35 cellular contexts compared by ENCODE assay signal in the genomic region with DNA sequence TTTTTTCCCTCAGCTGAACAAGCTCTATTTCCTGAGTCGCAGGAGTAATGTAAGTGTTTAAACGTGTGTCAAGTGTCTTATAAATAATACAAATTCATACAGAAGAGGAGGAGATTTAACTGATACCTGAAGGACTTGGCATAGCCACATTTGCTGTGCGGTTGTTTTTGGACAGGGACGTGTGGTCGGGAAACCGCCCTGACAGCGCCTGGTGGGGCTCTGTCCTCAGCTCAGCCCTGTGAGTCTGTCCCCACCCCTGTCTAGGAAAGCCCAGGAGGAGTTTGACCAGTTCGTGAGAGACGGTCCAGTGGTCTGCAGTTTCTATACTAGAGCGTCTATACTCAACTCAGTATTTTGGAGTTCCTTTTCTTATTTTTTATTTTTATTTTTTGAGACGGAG. TPM values are rescaled to one million over a fixed set of nuclear protein-coding genes. Genes with fewer than 3 reads are reported as not detected.
"Had no signal": no experiment of that assay in that cellular context is flagged by ENCODE, and none has a peak within 500 bp of the region (broad histone marks: within the 10 kb centered on the region; RNA-seq: fewer than 3 reads in every experiment).

No MANE protein-coding gene starts in this region.

- DNase-seq: activated CD4-positive, alpha-beta T cell treated with anti-CD3 and anti-CD28 coated beads, Interleukin-2, amount 10 ng/mL, durations not matched to agents 24 days and 14 days; activated CD4-positive, CD25-positive, alpha-beta regulatory T cell treated with anti-CD3 and anti-CD28 coated beads, Interleukin-2, amount 50 U/mL, for 72 hours; activated CD8-positive, alpha-beta T cell treated with anti-CD3 and anti-CD28 coated beads for 36 hours; activated effector memory CD4-positive, alpha-beta T cell treated with anti-CD3 and anti-CD28 coated beads, Interleukin-2, amount 50 U/mL, for 16 hours; activated naive CD4-positive, alpha-beta T cell treated with anti-CD3 and anti-CD28 coated beads, Interleukin-2, amount 10 ng/mL, durations not matched to agents 7 days and 5 days; amygdala; central memory CD4-positive, alpha-beta T cell; foreskin keratinocyte; heart left ventricle; hypothalamus; kidney glomerular epithelial cell; left lung; lower lobe of right lung; stimulated activated CD4-positive, alpha-beta T cell treated with anti-CD3 and anti-CD28 coated beads, Interleukin-12 subunit alpha, Interleukin-12 subunit beta, amount 100 ng/mL, for 4 hours; stimulated activated CD4-positive, alpha-beta T cell treated with anti-CD3 and anti-CD28 coated beads, Interleukin-4, amount 100 ng/mL, for 1 hour; stimulated activated naive CD8-positive, alpha-beta T cell treated with anti-CD3 and anti-CD28 coated beads, Interleukin-15, Interleukin-2, amounts not matched to agents 100 U/mL and 50 U/mL, for 24 hours; T-helper 9 cell; trophoblast cell had no signal

- H3K9me3 Mint-ChIP-seq: activated naive CD4-positive, alpha-beta T cell treated with anti-CD3 and anti-CD28 coated beads, Interleukin-2, amount 10 ng/mL, durations not matched to agents 7 days and 5 days; dendritic cell treated with granulocyte-macrophage colony-stimulating factor and Interleukin-4, amounts not matched to agents 40 ng/mL and 50 ng/mL, for 4 days; endodermal cell; natural killer cell treated with Interleukin-12 subunit alpha and Interleukin-12 subunit beta and Interleukin-15 and Interleukin-18, amount 100 ng/mL, for 72 hours had no signal

- H3K9me3 ChIP-seq: breast epithelium, left lung, lower lobe of right lung, mucosa of descending colon had no signal

- H3K4me1 ChIP-seq: breast epithelium, foreskin keratinocyte, left lung, lower lobe of right lung had no signal

- H3K27ac Mint-ChIP-seq: activated CD4-positive, alpha-beta T cell treated with anti-CD3 and anti-CD28 coated beads, Interleukin-2, amount 10 ng/mL, durations not matched to agents 24 days and 14 days; activated CD8-positive, alpha-beta T cell treated with anti-CD3 and anti-CD28 coated beads for 36 hours; activated naive CD4-positive, alpha-beta T cell treated with anti-CD3 and anti-CD28 coated beads, Interleukin-2, amount 10 ng/mL, durations not matched to agents 7 days and 5 days; dendritic cell treated with granulocyte-macrophage colony-stimulating factor and Interleukin-4, amounts not matched to agents 40 ng/mL and 50 ng/mL, for 4 days; endodermal cell; natural killer cell treated with Interleukin-12 subunit alpha and Interleukin-12 subunit beta and Interleukin-15 and Interleukin-18, amount 100 ng/mL, for 72 hours had no signal

- H3K27ac ChIP-seq: breast epithelium, esophagus muscularis mucosa, foreskin keratinocyte, heart left ventricle, left lung, lower lobe of right lung, skin epidermis, thoracic aorta, WERI-Rb-1 had no signal

- ATAC-seq: activated CD8-positive, alpha-beta T cell treated with anti-CD3 and anti-CD28 coated beads for 36 hours; mucosa of descending colon; natural killer cell treated with Interleukin-12 subunit alpha and Interleukin-12 subunit beta and Interleukin-15 and Interleukin-18, amount 100 ng/mL, for 72 hours; sciatic nerve; stimulated activated naive CD8-positive, alpha-beta T cell treated with anti-CD3 and anti-CD28 coated beads, Interleukin-15, Interleukin-2, amounts not matched to agents 100 U/mL and 50 U/mL, for 24 hours had no signal

- FAIRE-seq: TTC549, urothelium cell line had no signal

- H3K36me3 ChIP-seq: breast epithelium, esophagus muscularis mucosa, heart left ventricle, left lung, lower lobe of right lung, thoracic aorta, WERI-Rb-1 had no signal

- H3K4me3 ChIP-seq: breast epithelium, esophagus muscularis mucosa, left lung, lower lobe of right lung, mucosa of descending colon, skin epidermis, thoracic aorta had no signal

- H3K4me3 Mint-ChIP-seq: activated CD4-positive, alpha-beta T cell treated with anti-CD3 and anti-CD28 coated beads, Interleukin-2, amount 10 ng/mL, durations not matched to agents 24 days and 14 days; activated CD8-positive, alpha-beta T cell treated with anti-CD3 and anti-CD28 coated beads for 36 hours; activated naive CD4-positive, alpha-beta T cell treated with anti-CD3 and anti-CD28 coated beads, Interleukin-2, amount 10 ng/mL, durations not matched to agents 7 days and 5 days; dendritic cell treated with granulocyte-macrophage colony-stimulating factor and Interleukin-4, amounts not matched to agents 40 ng/mL and 50 ng/mL, for 4 days; endodermal cell; natural killer cell treated with Interleukin-12 subunit alpha and Interleukin-12 subunit beta and Interleukin-15 and Interleukin-18, amount 100 ng/mL, for 72 hours had no signal

RNA-seq across cellular contexts. Expression of a gene that starts 16.7 kb away (rescaled TPM):
- total RNA-seq: activated CD4-positive, alpha-beta T cell treated with anti-CD3 and anti-CD28 coated beads, Interleukin-2, amount 10 ng/mL, durations not matched to agents 24 days and 14 days; activated CD8-positive, alpha-beta T cell treated with anti-CD3 and anti-CD28 coated beads for 36 hours; esophagus muscularis mucosa; foreskin keratinocyte; heart left ventricle; left lung; lower lobe of right lung; mesenteric fat pad; myocyte; omental fat pad; sciatic nerve; thoracic aorta had no signal
- polyA plus RNA-seq: foreskin keratinocyte, heart left ventricle had no signal

RNA-seq across cellular contexts. Expression of a gene that starts 26.7 kb away (rescaled TPM):
- total RNA-seq: activated CD4-positive, alpha-beta T cell treated with anti-CD3 and anti-CD28 coated beads, Interleukin-2, amount 10 ng/mL, durations not matched to agents 24 days and 14 days; activated CD8-positive, alpha-beta T cell treated with anti-CD3 and anti-CD28 coated beads for 36 hours; breast epithelium; esophagus muscularis mucosa; foreskin keratinocyte; heart left ventricle; left lung; lower lobe of right lung; mesenteric fat pad; mucosa of descending colon; myocyte; natural killer cell treated with Interleukin-12 subunit alpha and Interleukin-12 subunit beta and Interleukin-15 and Interleukin-18, amount 100 ng/mL, for 72 hours; omental fat pad; posterior vena cava; sciatic nerve; T-helper 1 cell treated with Interleukin-12 subunit alpha and Interleukin-12 subunit beta and Interleukin-4 antibody, amounts not matched to agents 30 ng/mL and 1 ng/mL, for 36 hours; thoracic aorta had no signal
- polyA plus RNA-seq: foreskin keratinocyte, heart left ventricle had no signal
